Comparison of ENCODE assay signal across 1 cellular context in genomic region chr11:67439321-67440228, GRCh38.
TF ChIP-seq lines count a peak whose summit lies in the region.

No MANE protein-coding gene starts in this region.

TF ChIP-seq in IMR-90, 13 proteins besides CTCF, POLR2A, EP300 and RAD21 (continued from another document):
- no peak for TF ChIP-seq ELK1 (IDR thresholded peaks at IDR 0.05; ENCODE audit: borderline replicate concordance, low read depth, low read length)
